1 cellular context compared by ENCODE assay signal in the genomic region with DNA sequence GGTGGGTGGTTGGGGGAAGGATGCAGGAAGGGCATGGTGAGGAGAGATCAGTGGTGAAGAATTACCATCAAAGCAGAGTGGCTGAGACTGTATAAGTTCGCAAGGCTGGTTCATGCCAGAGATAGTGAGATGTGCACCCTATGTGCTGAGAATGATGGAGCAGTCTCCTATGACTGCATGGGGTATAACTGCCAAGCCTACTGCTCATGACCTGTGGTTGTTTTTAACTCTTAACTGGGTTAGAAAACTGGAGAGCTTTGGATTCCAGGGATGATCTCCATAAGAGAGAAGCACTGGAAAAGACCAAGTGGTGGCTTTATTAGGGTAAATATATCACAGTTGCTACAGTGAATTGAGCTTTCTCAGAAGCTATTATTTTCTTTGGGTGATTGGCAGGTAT.
TF ChIP-seq lines count a peak whose summit lies in the region.

No MANE protein-coding gene starts in this region.

TF ChIP-seq in H1, 55 proteins besides CTCF, POLR2A, EP300 and RAD21 (continued from another document):
- TF ChIP-seq, protein P1, sequence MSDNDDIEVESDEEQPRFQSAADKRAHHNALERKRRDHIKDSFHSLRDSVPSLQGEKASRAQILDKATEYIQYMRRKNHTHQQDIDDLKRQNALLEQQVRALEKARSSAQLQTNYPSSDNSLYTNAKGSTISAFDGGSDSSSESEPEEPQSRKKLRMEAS (IDR thresholded peaks at IDR 0.05), result no peak
- TF ChIP-seq JUN (IDR thresholded peaks at IDR 0.05; ENCODE audit: low read depth, low read length), result no peak
- TF ChIP-seq POU5F1 (IDR thresholded peaks at IDR 0.05; ENCODE audit: low read depth, low read length), result no peak
- no peak for TF ChIP-seq SIRT6 (IDR thresholded peaks at IDR 0.05; ENCODE audit: low read length)
- TF ChIP-seq CBX8 (IDR thresholded peaks at IDR 0.05; ENCODE audit: borderline replicate concordance, low read depth, low read length), result no peak
- no peak for TF ChIP-seq MAFK (IDR thresholded peaks at IDR 0.05; ENCODE audit: low read depth, low read length)
- no peak for TF ChIP-seq EGR1 (IDR thresholded peaks at IDR 0.05; ENCODE audit: borderline replicate concordance, low read depth, low read length)
- no peak for TF ChIP-seq EZH2 (IDR thresholded peaks at IDR 0.05; ENCODE audit: low read depth, low read length, severe bottlenecking)
- TF ChIP-seq BACH1 (IDR thresholded peaks at IDR 0.05; ENCODE audit: low read length), result no peak
